In the genomic region with DNA sequence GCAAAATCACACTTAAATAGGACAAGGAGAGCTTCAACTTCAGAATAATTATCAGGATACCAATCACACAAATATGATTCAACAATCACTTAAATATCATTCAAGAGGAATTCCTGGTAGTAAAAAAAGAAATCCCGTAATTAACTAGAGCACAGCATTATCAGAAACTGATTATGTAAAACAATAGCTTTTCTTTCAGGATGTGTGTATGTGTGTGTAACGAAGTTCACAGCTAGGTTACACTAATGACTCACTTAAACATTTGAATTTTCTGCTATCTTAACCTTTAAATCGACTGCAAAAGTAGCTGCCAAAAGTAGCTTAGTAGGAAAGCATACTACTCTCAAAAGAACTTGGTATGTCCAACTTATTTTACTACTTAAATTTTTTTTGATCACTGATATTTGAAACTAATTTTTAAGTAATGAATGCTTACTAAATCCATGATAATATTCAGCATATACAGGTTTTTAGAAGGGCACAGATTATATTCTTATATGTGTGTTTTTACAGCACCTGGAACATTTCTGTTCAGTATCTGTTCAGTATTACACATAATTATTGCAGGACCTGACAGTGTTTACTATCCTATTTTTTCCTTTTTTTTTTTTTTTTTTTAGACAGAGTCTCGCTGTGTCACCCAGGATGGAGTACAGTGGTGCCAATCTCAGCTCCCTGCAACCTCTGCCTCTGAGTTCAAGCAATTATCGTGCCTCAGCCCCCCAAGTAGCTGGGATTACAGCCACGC, we compare ENCODE assay signal across 1 cellular context.
TF ChIP-seq lines count a peak whose summit lies in the region.

No MANE protein-coding gene starts in this region.

TF ChIP-seq in HepG2, 621 proteins besides CTCF, POLR2A, EP300 and RAD21:
- TF ChIP-seq MIER3 (CRISPR knock-in tag; IDR thresholded peaks at IDR 0.05; ENCODE audit: borderline replicate concordance): no peak
- no peak for TF ChIP-seq ZNF75D (CRISPR knock-in tag; IDR thresholded peaks at IDR 0.05; ENCODE audit: borderline replicate concordance)
- no peak for TF ChIP-seq MAZ (IDR thresholded peaks at IDR 0.05; ENCODE audit: borderline replicate concordance, low read depth, low read length)
- no peak for TF ChIP-seq MAZ (CRISPR knock-in tag; IDR thresholded peaks at IDR 0.05; ENCODE audit: low read depth)
- no peak for TF ChIP-seq PITX1 (CRISPR knock-in tag; IDR thresholded peaks at IDR 0.05)
- no peak for TF ChIP-seq ZSCAN29 (CRISPR knock-in tag; conservative IDR thresholded peaks at IDR 0.05)
- TF ChIP-seq, protein P1, sequence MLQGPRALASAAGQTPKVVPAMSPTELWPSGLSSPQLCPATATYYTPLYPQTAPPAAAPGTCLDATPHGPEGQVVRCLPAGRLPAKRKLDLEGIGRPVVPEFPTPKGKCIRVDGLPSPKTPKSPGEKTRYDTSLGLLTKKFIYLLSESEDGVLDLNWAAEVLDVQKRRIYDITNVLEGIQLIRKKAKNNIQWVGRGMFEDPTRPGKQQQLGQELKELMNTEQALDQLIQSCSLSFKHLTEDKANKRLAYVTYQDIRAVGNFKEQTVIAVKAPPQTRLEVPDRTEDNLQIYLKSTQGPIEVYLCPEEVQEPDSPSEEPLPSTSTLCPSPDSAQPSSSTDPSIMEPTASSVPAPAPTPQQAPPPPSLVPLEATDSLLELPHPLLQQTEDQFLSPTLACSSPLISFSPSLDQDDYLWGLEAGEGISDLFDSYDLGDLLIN (CRISPR knock-in tag; IDR thresholded peaks at IDR 0.05; ENCODE audit: borderline replicate concordance): no peak
- no peak for TF ChIP-seq PAX8 (CRISPR knock-in tag; IDR thresholded peaks at IDR 0.05; ENCODE audit: borderline replicate concordance)
- TF ChIP-seq SKI (IDR thresholded peaks at IDR 0.05; ENCODE audit: partially characterized antibody): no peak
- TF ChIP-seq ZKSCAN1 (IDR thresholded peaks at IDR 0.05; ENCODE audit: low read length): no peak
- TF ChIP-seq KLF15 (CRISPR knock-in tag; IDR thresholded peaks at IDR 0.05; ENCODE audit: borderline replicate concordance): no peak
- TF ChIP-seq FLYWCH1 (CRISPR knock-in tag; IDR thresholded peaks at IDR 0.05): no peak
- no peak for TF ChIP-seq ZNF772 (CRISPR knock-in tag; IDR thresholded peaks at IDR 0.05)
- TF ChIP-seq, protein P2, sequence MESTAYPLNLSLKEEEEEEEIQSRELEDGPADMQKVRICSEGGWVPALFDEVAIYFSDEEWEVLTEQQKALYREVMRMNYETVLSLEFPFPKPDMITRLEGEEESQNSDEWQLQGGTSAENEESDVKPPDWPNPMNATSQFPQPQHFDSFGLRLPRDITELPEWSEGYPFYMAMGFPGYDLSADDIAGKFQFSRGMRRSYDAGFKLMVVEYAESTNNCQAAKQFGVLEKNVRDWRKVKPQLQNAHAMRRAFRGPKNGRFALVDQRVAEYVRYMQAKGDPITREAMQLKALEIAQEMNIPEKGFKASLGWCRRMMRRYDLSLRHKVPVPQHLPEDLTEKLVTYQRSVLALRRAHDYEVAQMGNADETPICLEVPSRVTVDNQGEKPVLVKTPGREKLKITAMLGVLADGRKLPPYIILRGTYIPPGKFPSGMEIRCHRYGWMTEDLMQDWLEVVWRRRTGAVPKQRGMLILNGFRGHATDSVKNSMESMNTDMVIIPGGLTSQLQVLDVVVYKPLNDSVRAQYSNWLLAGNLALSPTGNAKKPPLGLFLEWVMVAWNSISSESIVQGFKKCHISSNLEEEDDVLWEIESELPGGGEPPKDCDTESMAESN (CRISPR knock-in tag; conservative IDR thresholded peaks at IDR 0.05): no peak
- no peak for TF ChIP-seq SP140L (CRISPR knock-in tag; IDR thresholded peaks at IDR 0.05; ENCODE audit: borderline replicate concordance)
- TF ChIP-seq GZF1 (CRISPR knock-in tag; IDR thresholded peaks at IDR 0.05): no peak
- no peak for TF ChIP-seq KMT2A (CRISPR knock-in tag; IDR thresholded peaks at IDR 0.05)
- TF ChIP-seq, protein P3, sequence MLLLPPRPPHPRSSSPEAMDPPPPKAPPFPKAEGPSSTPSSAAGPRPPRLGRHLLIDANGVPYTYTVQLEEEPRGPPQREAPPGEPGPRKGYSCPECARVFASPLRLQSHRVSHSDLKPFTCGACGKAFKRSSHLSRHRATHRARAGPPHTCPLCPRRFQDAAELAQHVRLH (CRISPR knock-in tag; IDR thresholded peaks at IDR 0.05; ENCODE audit: borderline replicate concordance, low read depth): no peak
- TF ChIP-seq, protein P4, sequence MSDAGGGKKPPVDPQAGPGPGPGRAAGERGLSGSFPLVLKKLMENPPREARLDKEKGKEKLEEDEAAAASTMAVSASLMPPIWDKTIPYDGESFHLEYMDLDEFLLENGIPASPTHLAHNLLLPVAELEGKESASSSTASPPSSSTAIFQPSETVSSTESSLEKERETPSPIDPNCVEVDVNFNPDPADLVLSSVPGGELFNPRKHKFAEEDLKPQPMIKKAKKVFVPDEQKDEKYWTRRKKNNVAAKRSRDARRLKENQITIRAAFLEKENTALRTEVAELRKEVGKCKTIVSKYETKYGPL (CRISPR knock-in tag; IDR thresholded peaks at IDR 0.05): no peak
- no peak for TF ChIP-seq MED8 (CRISPR knock-in tag; IDR thresholded peaks at IDR 0.05; ENCODE audit: insufficient replicate concordance)
- no peak for TF ChIP-seq ZNF343 (CRISPR knock-in tag; IDR thresholded peaks at IDR 0.05)
TF ChIP-seq in HepG2: peak in this region for 0.
